8 cellular contexts compared by ENCODE assay signal in genomic region chr17:29138184-29138955, GRCh38. TPM values are rescaled to one million over a fixed set of nuclear protein-coding genes. Genes with fewer than 3 reads are reported as not detected.
DNase-seq lines count a peak whose midpoint lies in the region; ATAC-seq and TF ChIP-seq lines count a peak whose summit lies in the region.

No MANE protein-coding gene starts in this region.

- H3K36me3 ChIP-seq in stomach = peaks cover 0 to 11% (median 3%) of the 10 kb centered on the region in 4 donors

- H3K4me1 ChIP-seq in stomach = peaks cover 19 to 64% (median 38%) of the 10 kb centered on the region in 4 donors

- TF ChIP-seq EP300 in stomach (IDR thresholded peaks at IDR 0.05) = no peak

- H3K4me3 ChIP-seq in stomach = peak overlapping the region in 3 of 4 donors; percentile 39 to 50 (median 42)

- H3K9me3 ChIP-seq in stomach = no peaks in the 10 kb centered on the region

- intact Hi-C loops in stomach (cut with DNase I; ENCODE audit: low total_unique reads) = no loop called here

- peak in 2 of 3 experiments; percentile 22 to 54 for DNase-seq in activated CD8-positive, alpha-beta memory T cell treated with anti-CD3 and anti-CD28 coated beads for 48 hours (ENCODE audit: low read depth in 2 of 3, low spot score in 2 of 3)
- no peak for DNase-seq in activated CD8-positive, alpha-beta memory T cell treated with anti-CD3 and anti-CD28 coated beads for 24 hours
- peak; percentile 42 to 47 for DNase-seq in activated CD4-positive, alpha-beta T cell treated with anti-CD3 and anti-CD28 coated beads, Interleukin-2, amount 50 U/mL, for 4 hours
- peak; percentile 57 for DNase-seq in glomerular visceral epithelial cell (ENCODE audit: extremely low spot score)
- no peak for DNase-seq in stomach
- no peak for DNase-seq in HK-2 (ENCODE audit: unreplicated experiment)

- TF ChIP-seq POLR2A in stomach (IDR thresholded peaks at IDR 0.05) = no peak

- H3K27me3 ChIP-seq in stomach = no peaks in the 10 kb centered on the region

- TF ChIP-seq CTCF in stomach (IDR thresholded peaks at IDR 0.05) = no peak

- peak overlapping the region; percentile 7 to 84 (median 82) for H3K27ac ChIP-seq in stomach

- ATAC-seq in HG02840 (IDR thresholded peaks at IDR 0.05; ENCODE audit: low FRiP score, unreplicated experiment) (no peak), HG02885 (IDR thresholded peaks at IDR 0.05; ENCODE audit: poor library complexity, unreplicated experiment) (no peak)

- WGBS in stomach, 5 donors = 71 to 82% (median 78%) methylated on average over 12 to 13 of the region's 13 CpGs

RNA-seq across cellular contexts. Expression of gene MYO18A, which starts 41.8 kb away (rescaled TPM):
- 100 to 1,000 TPM in 3 of 5 donors, 10 to 100 TPM in 2; 42.8 to 305 (median 121) TPM for total RNA-seq in stomach
- polyA plus RNA-seq in stomach = 10 to 100 TPM; 16.5 to 30.3 (median 28.2) TPM

Comparison
In these comparisons a context has a peak if more than half of its experiments do, and no peak if none do; other contexts are left out.
1. DNase-seq: peak in activated CD8-positive, alpha-beta memory T cell treated with anti-CD3 and anti-CD28 coated beads for 48 hours (2 of 3), activated CD4-positive, alpha-beta T cell treated with anti-CD3 and anti-CD28 coated beads, Interleukin-2, amount 50 U/mL, for 4 hours (2 of 2) and glomerular visceral epithelial cell (single experiment); none in activated CD8-positive, alpha-beta memory T cell treated with anti-CD3 and anti-CD28 coated beads for 24 hours (single experiment), stomach (single experiment) and HK-2 (single experiment).